ENCODE assay signal across 7 cellular contexts in genomic region chr18:79399275-79400081, GRCh38. TPM values are rescaled to one million over a fixed set of nuclear protein-coding genes. Genes with fewer than 3 reads are reported as not detected.
DNase-seq lines count a peak whose midpoint lies in the region; ATAC-seq lines count a peak whose summit lies in the region.

No MANE protein-coding gene starts in this region.

- peak overlapping the region; percentile 63 to 96 (median 86) for H3K27ac ChIP-seq in skin epidermis

- intact Hi-C loops in left ventricle myocardium superior (cut with micrococcal nuclease): loop anchor here (10.0 kb wide), 1 partner anchor 55 kb away; no protein-coding TSS in a partner anchor

- peak; percentile 77 for DNase-seq in activated CD8-positive, alpha-beta memory T cell treated with anti-CD3 and anti-CD28 coated beads, Interleukin-2, amount 50 U/mL, for 48 hours
- DNase-seq in left ventricle myocardium superior: peak; percentile 43
- DNase-seq in NCI-H446 (lab: John Stamatoyannopoulos, UW): no peak

- peak; percentile 16 for ATAC-seq in HG02852 (IDR thresholded peaks at IDR 0.05; ENCODE audit: unreplicated experiment)
- no peak for ATAC-seq in left ventricle myocardium superior
- no peak for ATAC-seq in HG03095 (IDR thresholded peaks at IDR 0.05; ENCODE audit: unreplicated experiment)
- ATAC-seq in GM18870 (IDR thresholded peaks at IDR 0.05; ENCODE audit: unreplicated experiment): no peak

- peak overlapping the region; percentile 68 to 90 (median 80) for H3K4me3 ChIP-seq in skin epidermis

RNA-seq across cellular contexts. Expression of gene NFATC1, which starts 3.7 kb away (rescaled TPM):
- 18.7 TPM for total RNA-seq in left ventricle myocardium superior

Comparison
In these comparisons a context has a peak if more than half of its experiments do, and no peak if none do; other contexts are left out.
1. DNase-seq: peak in activated CD8-positive, alpha-beta memory T cell treated with anti-CD3 and anti-CD28 coated beads, Interleukin-2, amount 50 U/mL, for 48 hours (single experiment) and left ventricle myocardium superior (single experiment); none in NCI-H446 (0 of 2).